ENCODE assay signal across 9 cellular contexts in the genomic region with DNA sequence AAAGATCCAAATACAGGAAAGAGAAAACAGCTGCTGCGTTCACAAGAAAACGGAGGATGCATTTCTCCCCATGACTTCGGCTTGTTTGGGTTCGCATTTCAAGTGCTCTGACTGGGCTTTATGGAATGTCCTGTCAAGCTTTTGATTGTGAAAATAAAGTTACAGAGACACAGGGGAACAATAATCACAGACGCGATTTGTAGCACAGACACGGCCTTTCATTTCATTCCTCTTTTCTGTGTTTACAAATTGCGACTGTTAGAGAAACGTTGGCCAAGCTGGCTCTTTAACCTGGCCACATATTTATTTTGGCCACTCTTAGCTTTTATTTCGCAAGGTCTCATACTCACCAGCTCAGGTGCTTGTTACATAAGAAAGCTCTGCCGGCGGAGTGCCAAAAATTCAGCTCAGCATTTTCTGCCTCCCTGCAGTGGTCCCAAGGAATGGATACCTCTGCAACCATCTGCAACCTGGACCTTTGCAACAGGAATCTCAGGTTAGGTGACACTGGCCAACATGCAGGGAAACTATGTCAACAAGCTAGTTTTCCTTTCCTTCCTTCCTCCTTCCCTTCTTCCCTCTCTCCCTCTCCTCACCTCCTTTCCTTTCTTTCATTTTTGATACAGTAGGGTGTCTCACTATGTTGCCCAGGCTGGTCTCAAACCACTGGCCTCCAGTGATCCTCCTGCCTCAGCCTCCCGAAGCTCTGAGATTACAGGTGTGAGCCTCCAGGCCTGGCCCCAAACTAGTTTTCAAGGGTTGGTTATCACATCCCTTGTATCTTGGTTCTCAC. TPM values are rescaled to one million over a fixed set of nuclear protein-coding genes. Genes with fewer than 3 reads are reported as not detected.
A peak's percentile ranks its signal among the peaks of the same experiment; 100 is the strongest.
DNase-seq lines count a peak whose midpoint lies in the region; ATAC-seq and TF ChIP-seq lines count a peak whose summit lies in the region.
"Had no signal": no experiment of that assay in that cellular context is flagged by ENCODE, and none has a peak within 500 bp of the region (broad histone marks: within the 10 kb centered on the region; RNA-seq: fewer than 3 reads in every experiment).

No MANE protein-coding gene starts in this region.

- peak overlapping the region; percentile 55 for H4K8ac ChIP-seq in mesenchymal stem cell (ENCODE audit: low read length)

- peak overlapping the region; percentile 12 to 69 for H2BK12ac ChIP-seq in mesenchymal stem cell (ENCODE audit: low read length in 2 of 2)

- no peak overlapping the region for H3K14ac ChIP-seq in mesenchymal stem cell (ENCODE audit: low read length in 2 of 2)

- H3K4me3 ChIP-seq in left ventricle myocardium inferior, result no peak overlapping the region
- peak overlapping the region in 1 of 2 experiments; percentile 19 for H3K4me3 ChIP-seq in mesenchymal stem cell (ENCODE audit: insufficient read depth in 1 of 2, low read depth in 1 of 2, low read length in 2 of 2)
- peak overlapping the region; percentile 11 to 58 for H3K4me3 ChIP-seq in aorta (ENCODE audit: low read length in 2 of 2)

- H3K27me3 ChIP-seq in left ventricle myocardium inferior (ENCODE audit: low read depth) (peaks cover 6% of the 10 kb centered on the region), mesenchymal stem cell (ENCODE audit: control insufficient read depth in 1 of 2, insufficient read depth in 1 of 2, low read length in 2 of 2) (no peaks in the 10 kb centered on the region), aorta (ENCODE audit: control insufficient read depth in 1 of 2, insufficient read depth in 2 of 2, low read length in 1 of 2) (no peaks in the 10 kb centered on the region)

- ATAC-seq in left cardiac atrium (peak; percentile 8 to 72), aorta (ENCODE audit: low FRiP score) (peak; percentile 46), HG03196 (IDR thresholded peaks at IDR 0.05; ENCODE audit: unreplicated experiment) (no peak)

- WGBS in mesenchymal stem cell, result 24% methylated on average over 13 of the region's 13 CpGs
- WGBS in aorta, 2 donors, result 12 to 14% methylated on average over 13 of the region's 13 CpGs

- no peak overlapping the region for H3K23ac ChIP-seq in mesenchymal stem cell (ENCODE audit: low read length in 2 of 2)

- no peak overlapping the region for H3K4ac ChIP-seq in mesenchymal stem cell (ENCODE audit: low read depth in 1 of 2, low read length in 2 of 2)

- H3K4me2 ChIP-seq in mesenchymal stem cell (ENCODE audit: low read length, poor library complexity, severe bottlenecking), result peak overlapping the region; percentile 57

- no peak overlapping the region for H2BK5ac ChIP-seq in mesenchymal stem cell (ENCODE audit: low read depth, low read length, poor library complexity, severe bottlenecking)

- H3K79me1 ChIP-seq in mesenchymal stem cell (replicated peaks; ENCODE audit: low read length, poor library complexity, severe bottlenecking), result no peaks in the 10 kb centered on the region

- no peak overlapping the region for H2AFZ ChIP-seq in mesenchymal stem cell (ENCODE audit: low read depth, low read length)

- H3K9me3 ChIP-seq in left ventricle myocardium inferior (replicated peaks) (no peaks in the 10 kb centered on the region), mesenchymal stem cell (ENCODE audit: control insufficient read depth, low read length) (no peaks in the 10 kb centered on the region), aorta (ENCODE audit: control insufficient read depth, low read length) (no peaks in the 10 kb centered on the region)

- H3K4me1 ChIP-seq in left ventricle myocardium inferior (peaks cover 4% of the 10 kb centered on the region), mesenchymal stem cell (ENCODE audit: control insufficient read depth, insufficient read depth, low read depth, low read length) (peaks cover 4% of the 10 kb centered on the region), aorta (ENCODE audit: control insufficient read depth in 1 of 2, insufficient read depth in 2 of 2, low read length in 2 of 2) (no peaks in the 10 kb centered on the region)

- H3K27ac ChIP-seq in left ventricle myocardium inferior (replicated peaks), result no peak overlapping the region
- peak overlapping the region; percentile 28 for H3K27ac ChIP-seq in mesenchymal stem cell (ENCODE audit: low read length, poor library complexity, severe bottlenecking)
- H3K27ac ChIP-seq in aorta (ENCODE audit: low read depth in 1 of 2, low read length in 2 of 2), result peak overlapping the region in 1 of 2 donors; percentile 80

- TF ChIP-seq CTCF in left ventricle myocardium inferior (IDR thresholded peaks at IDR 0.05; ENCODE audit: borderline replicate concordance), result no peak

- H2AK5ac ChIP-seq in mesenchymal stem cell (ENCODE audit: low read length, severe bottlenecking), result no peak overlapping the region

- no peak overlapping the region for H2BK15ac ChIP-seq in mesenchymal stem cell (ENCODE audit: low read depth, poor library complexity, severe bottlenecking)

- DNase-seq in left cardiac atrium (peak; percentile 42), left ventricle myocardium inferior (no peak), cerebellum (ENCODE audit: low spot score) (peak; percentile 62), mesenchymal stem cell (peak; percentile 86), aorta (peak in 1 of 2 donors; percentile 74), MV-4-11 (lab: John Stamatoyannopoulos, UW) (no peak)
- no peak for DNase-seq in activated effector memory CD4-positive, alpha-beta T cell treated with Interleukin-2 at 50 U/mL for 16 hours
- DNase-seq: cortex of kidney had no signal

- H3K36me3 ChIP-seq in left ventricle myocardium inferior, result no peaks in the 10 kb centered on the region
- no peaks in the 10 kb centered on the region for H3K36me3 ChIP-seq in mesenchymal stem cell (ENCODE audit: control insufficient read depth in 1 of 2, insufficient read depth in 2 of 2, low read depth in 1 of 2, low read length in 2 of 2)
- H3K36me3 ChIP-seq in aorta (ENCODE audit: control insufficient read depth in 1 of 2, insufficient read depth in 2 of 2, low read length in 1 of 2), result no peaks in the 10 kb centered on the region

- H3K18ac ChIP-seq in mesenchymal stem cell (ENCODE audit: low read depth in 1 of 2, low read length in 2 of 2), result peak overlapping the region in 1 of 2 experiments; percentile 87

- intact Hi-C loops in left cardiac atrium (cut with DNase I), result no loop called here
- intact Hi-C loops in left ventricle myocardium inferior (cut with micrococcal nuclease), result no loop called here
- intact Hi-C loops in aorta (cut with DNase I), result no loop called here

- H3K9ac ChIP-seq in mesenchymal stem cell (ENCODE audit: low read length), result peak overlapping the region; percentile 27

- H2BK120ac ChIP-seq in mesenchymal stem cell (ENCODE audit: low read depth, low read length), result peak overlapping the region; percentile 1

- no peak overlapping the region for H4K91ac ChIP-seq in mesenchymal stem cell (ENCODE audit: low read length)

RNA-seq across cellular contexts. Expression of a gene that starts 58.2 kb away (rescaled TPM):
- total RNA-seq in left cardiac atrium, result 1 to 10 TPM; 1.8 to 2.2 TPM
- total RNA-seq in left ventricle myocardium inferior, result 1.8 TPM
- 4.2 TPM for total RNA-seq in cerebellum
- polyA plus RNA-seq in mesenchymal stem cell (2013, experiment 1 of 2), result 1.3 TPM
- 1.5 TPM for polyA plus RNA-seq in mesenchymal stem cell (2013, experiment 2 of 2)
- total RNA-seq in aorta, result 1 to 10 TPM; 5.4 to 8.7 TPM
- polyA plus RNA-seq in aorta, result 1 to 10 TPM; 4.4 to 8.1 TPM

Comparison
In these comparisons a context has a peak if more than half of its experiments do, and no peak if none do; other contexts are left out.
1. DNase-seq: peak in left cardiac atrium (single experiment), cerebellum (single experiment) and mesenchymal stem cell (single experiment); none in left ventricle myocardium inferior (single experiment), MV-4-11 (single experiment) and activated effector memory CD4-positive, alpha-beta T cell treated with Interleukin-2 at 50 U/mL for 16 hours (single experiment).